Comparison of ENCODE assay signal across 14 cellular contexts in genomic region chr12:3036901-3037600, GRCh38. TPM values are rescaled to one million over a fixed set of nuclear protein-coding genes. Genes with fewer than 3 reads are reported as not detected.
"Had no signal": no experiment of that assay in that cellular context is flagged by ENCODE, and none has a peak within 500 bp of the region (broad histone marks: within the 10 kb centered on the region; RNA-seq: fewer than 3 reads in every experiment).

No MANE protein-coding gene starts in this region.

- H3K27me3 ChIP-seq: breast epithelium, sigmoid colon, SJSA1 had no signal

- H3K36me3 Mint-ChIP-seq: naive thymus-derived CD8-positive, alpha-beta T cell had no signal

- H3K4me1 Mint-ChIP-seq: activated T-helper 17 cell treated with anti-CD3 and anti-CD28 coated beads, Interleukin-2, amount 50 U/mL, for 72 hours had no signal

- H3K27ac Mint-ChIP-seq: activated CD8-positive, alpha-beta T cell treated with anti-CD3 and anti-CD28 coated beads, Interleukin-2, amount 10 ng/mL, durations not matched to agents 7 days and 5 days; activated naive CD4-positive, alpha-beta T cell treated with anti-CD3 and anti-CD28 coated beads for 36 hours; activated T-helper 17 cell treated with anti-CD3 and anti-CD28 coated beads, Interleukin-2, amount 50 U/mL, for 72 hours; naive thymus-derived CD8-positive, alpha-beta T cell; stimulated activated naive CD8-positive, alpha-beta T cell treated with anti-CD3 and anti-CD28 coated beads, Interleukin-15, Interleukin-2, amounts not matched to agents 100 ng/mL and 50 ng/mL, for 24 hours had no signal

- H3K4me1 ChIP-seq: breast epithelium, SJSA1 had no signal

- ATAC-seq: activated CD8-positive, alpha-beta T cell treated with anti-CD3 and anti-CD28 coated beads, Interleukin-2, amount 10 ng/mL, durations not matched to agents 7 days and 5 days; activated T-helper 17 cell treated with anti-CD3 and anti-CD28 coated beads, Interleukin-2, amount 50 U/mL, for 72 hours; left cardiac atrium; naive thymus-derived CD8-positive, alpha-beta T cell had no signal

- H3K36me3 ChIP-seq: breast epithelium had no signal

- H3K4me3 Mint-ChIP-seq: activated CD8-positive, alpha-beta T cell treated with anti-CD3 and anti-CD28 coated beads, Interleukin-2, amount 10 ng/mL, durations not matched to agents 7 days and 5 days; activated naive CD4-positive, alpha-beta T cell treated with anti-CD3 and anti-CD28 coated beads for 36 hours; activated T-helper 17 cell treated with anti-CD3 and anti-CD28 coated beads, Interleukin-2, amount 50 U/mL, for 72 hours; naive thymus-derived CD8-positive, alpha-beta T cell; stimulated activated naive CD8-positive, alpha-beta T cell treated with anti-CD3 and anti-CD28 coated beads, Interleukin-15, Interleukin-2, amounts not matched to agents 100 ng/mL and 50 ng/mL, for 24 hours had no signal

- H3K27ac ChIP-seq: breast epithelium, sigmoid colon, SJSA1, WERI-Rb-1 had no signal

- H3K4me3 ChIP-seq: breast epithelium, sigmoid colon, SJSA1 had no signal

- H3K9me3 Mint-ChIP-seq: activated naive CD4-positive, alpha-beta T cell treated with anti-CD3 and anti-CD28 coated beads for 36 hours; activated T-helper 17 cell treated with anti-CD3 and anti-CD28 coated beads, Interleukin-2, amount 50 U/mL, for 72 hours; naive thymus-derived CD8-positive, alpha-beta T cell; stimulated activated naive CD8-positive, alpha-beta T cell treated with anti-CD3 and anti-CD28 coated beads, Interleukin-15, Interleukin-2, amounts not matched to agents 100 ng/mL and 50 ng/mL, for 24 hours had no signal

- DNase-seq: activated CD4-positive, alpha-beta T cell treated with anti-CD3 and anti-CD28 coated beads for 4 hours; activated CD8-positive, alpha-beta T cell treated with anti-CD3 and anti-CD28 coated beads, Interleukin-2, amount 10 ng/mL, durations not matched to agents 7 days and 5 days; activated naive CD4-positive, alpha-beta T cell treated with anti-CD3 and anti-CD28 coated beads for 36 hours; effector CD4-positive, alpha-beta T cell; left cardiac atrium; sigmoid colon; stimulated activated CD4-positive, alpha-beta T cell treated with anti-CD3 and anti-CD28 coated beads, Interleukin-12 subunit alpha, Interleukin-12 subunit beta, amount 100 ng/mL, for 4 hours; T1000; WERI-Rb-1 had no signal

RNA-seq across cellular contexts. Expression of gene TSPAN9, which starts 40.1 kb away (rescaled TPM):
- total RNA-seq: activated CD8-positive, alpha-beta T cell treated with anti-CD3 and anti-CD28 coated beads, Interleukin-2, amount 10 ng/mL, durations not matched to agents 7 days and 5 days had no signal
- polyA plus RNA-seq: naive thymus-derived CD8-positive, alpha-beta T cell had no signal
